Comparison of ENCODE assay signal across 8 cellular contexts in genomic region chr4:70992354-70992753, GRCh38. TPM values are rescaled to one million over a fixed set of nuclear protein-coding genes. Genes with fewer than 3 reads are reported as not detected.
DNase-seq lines count a peak whose midpoint lies in the region; ATAC-seq and TF ChIP-seq lines count a peak whose summit lies in the region.

No MANE protein-coding gene starts in this region.

- peaks cover 38% of the 10 kb centered on the region for H3K36me3 Mint-ChIP-seq in activated CD4-positive, alpha-beta T cell treated with anti-CD3 and anti-CD28 coated beads, Interleukin-2, amount 10 ng/mL, durations not matched to agents 7 days and 5 days (ENCODE audit: low read depth)

- H3K36me3 ChIP-seq in Peyer's patch: no peaks in the 10 kb centered on the region
- no peaks in the 10 kb centered on the region for H3K36me3 ChIP-seq in stomach smooth muscle (ENCODE audit: control insufficient read depth in 2 of 2, insufficient read depth in 2 of 2, low read length in 2 of 2)

- H3K9me3 Mint-ChIP-seq in activated CD4-positive, alpha-beta T cell treated with anti-CD3 and anti-CD28 coated beads, Interleukin-2, amount 10 ng/mL, durations not matched to agents 7 days and 5 days: no peaks in the 10 kb centered on the region

- H3K9ac ChIP-seq in stomach smooth muscle (ENCODE audit: low read length in 2 of 2): no peak overlapping the region

- H3K27ac Mint-ChIP-seq in activated CD4-positive, alpha-beta T cell treated with anti-CD3 and anti-CD28 coated beads, Interleukin-2, amount 10 ng/mL, durations not matched to agents 7 days and 5 days: peak overlapping the region; percentile 91

- no peaks in the 10 kb centered on the region for H3K27me3 Mint-ChIP-seq in activated CD4-positive, alpha-beta T cell treated with anti-CD3 and anti-CD28 coated beads, Interleukin-2, amount 10 ng/mL, durations not matched to agents 7 days and 5 days

- H3K4me1 Mint-ChIP-seq in activated CD4-positive, alpha-beta T cell treated with anti-CD3 and anti-CD28 coated beads, Interleukin-2, amount 10 ng/mL, durations not matched to agents 7 days and 5 days: peaks cover 36% of the 10 kb centered on the region

- TF ChIP-seq CTCF in Peyer's patch (IDR thresholded peaks at IDR 0.05) (no peak), fibroblast of the aortic adventitia (IDR thresholded peaks at IDR 0.05; ENCODE audit: insufficient read depth, low read length) (no peak)

- CTCF ChIA-PET in activated CD4-positive, alpha-beta T cell treated with anti-CD3 and anti-CD28 coated beads, Interleukin-2, amount 10 ng/mL, durations not matched to agents 7 days and 5 days (lab: Charles Lee): no interaction called here

- POLR2A ChIA-PET in activated CD4-positive, alpha-beta T cell treated with anti-CD3 and anti-CD28 coated beads, Interleukin-2, amount 10 ng/mL, durations not matched to agents 7 days and 5 days (lab: Charles Lee): no interaction called here

- H3K27ac ChIP-seq in Peyer's patch: peak overlapping the region; percentile 88 to 92 (median 90)
- H3K27ac ChIP-seq in stomach smooth muscle (ENCODE audit: low read length): no peak overlapping the region

- no peak for DNase-seq in activated CD4-positive, alpha-beta T cell treated with anti-CD3 and anti-CD28 coated beads, Interleukin-2, amount 10 ng/mL, durations not matched to agents 7 days and 5 days
- no peak for DNase-seq in activated CD4-positive, alpha-beta T cell treated with anti-CD3 and anti-CD28 coated beads, Interleukin-2, amount 50 U/mL, for 4 hours
- DNase-seq in Peyer's patch (peak in 1 of 3 donors; percentile 53), fibroblast of the aortic adventitia (ENCODE audit: low read depth) (no peak), T1000 (lab: John Stamatoyannopoulos, UW) (no peak), NCI-H1694 treated with DMSO at 0.1 percent for 48 hours (lab: John Stamatoyannopoulos, UW) (no peak)

- ATAC-seq in GM21360 (IDR thresholded peaks at IDR 0.05; ENCODE audit: unreplicated experiment): no peak

- H3K4me3 ChIP-seq in Peyer's patch (peak overlapping the region in 2 of 4 donors; percentile 78 to 91), fibroblast of the aortic adventitia (ENCODE audit: low read depth, low read length) (peak overlapping the region; percentile 96), stomach smooth muscle (ENCODE audit: low read length in 2 of 2) (peak overlapping the region; percentile 75 to 90)

- TF ChIP-seq POLR2A in Peyer's patch (IDR thresholded peaks at IDR 0.05): no peak

- H3K4me1 ChIP-seq in Peyer's patch: peaks cover 0 to 40% (median 0%) of the 10 kb centered on the region in 4 donors
- H3K4me1 ChIP-seq in stomach smooth muscle (ENCODE audit: control insufficient read depth, insufficient read depth, low read length): peaks cover 12% of the 10 kb centered on the region

- H3K4me3 Mint-ChIP-seq in activated CD4-positive, alpha-beta T cell treated with anti-CD3 and anti-CD28 coated beads, Interleukin-2, amount 10 ng/mL, durations not matched to agents 7 days and 5 days: peak overlapping the region; percentile 97

- H3K27me3 ChIP-seq in Peyer's patch (no peaks in the 10 kb centered on the region), stomach smooth muscle (ENCODE audit: control insufficient read depth in 1 of 2, insufficient read depth in 2 of 2, low read length in 2 of 2) (no peaks in the 10 kb centered on the region)

- H3K9me3 ChIP-seq in Peyer's patch (no peaks in the 10 kb centered on the region), stomach smooth muscle (ENCODE audit: control insufficient read depth in 2 of 2, low read length in 2 of 2) (no peaks in the 10 kb centered on the region)

RNA-seq across cellular contexts. Expression of gene DCK, which starts 1.1 kb away (rescaled TPM):
- total RNA-seq in activated CD4-positive, alpha-beta T cell treated with anti-CD3 and anti-CD28 coated beads, Interleukin-2, amount 10 ng/mL, durations not matched to agents 7 days and 5 days: 10 to 100 TPM; 84.1 to 93.1 TPM
- 10 to 100 TPM in 2 of 4 donors, 1 to 10 TPM in 2; 7.2 to 28.9 (median 9.5) TPM for total RNA-seq in Peyer's patch
- 3.8 and 35.2 TPM in 2 replicates for total RNA-seq in fibroblast of the aortic adventitia (ENCODE audit: low replicate concordance)
